8 cellular contexts compared by ENCODE assay signal in genomic region chr16:2475413-2476344, GRCh38. TPM values are rescaled to one million over a fixed set of nuclear protein-coding genes. Genes with fewer than 3 reads are reported as not detected.
DNase-seq lines count a peak whose midpoint lies in the region; ATAC-seq, FAIRE-seq and TF ChIP-seq lines count a peak whose summit lies in the region.

No MANE protein-coding gene starts in this region.

- H3K79me2 ChIP-seq in GM23338 (replicated peaks; ENCODE audit: insufficient read depth): peaks cover 14% of the 10 kb centered on the region

- H3K9me3 Mint-ChIP-seq in CD4-positive, CD25-positive, alpha-beta regulatory T cell: no peaks in the 10 kb centered on the region
- no peaks in the 10 kb centered on the region for H3K9me3 Mint-ChIP-seq in GM23338

- peak in 1 of 2 donors; percentile 7 for ATAC-seq in CD4-positive, CD25-positive, alpha-beta regulatory T cell (ENCODE audit: low read depth in 2 of 2)
- ATAC-seq in GM23338 (peak; percentile 37), GM18861 (IDR thresholded peaks at IDR 0.05; ENCODE audit: unreplicated experiment) (no peak)

- H2AFZ ChIP-seq in GM23338: no peak overlapping the region

- H3K4me2 ChIP-seq in GM23338: peak overlapping the region; percentile 86

- H4K20me1 ChIP-seq in GM23338 (replicated peaks; ENCODE audit: insufficient read depth): peaks cover 32% of the 10 kb centered on the region

- H3K36me3 Mint-ChIP-seq in CD4-positive, CD25-positive, alpha-beta regulatory T cell: peaks cover 3% of the 10 kb centered on the region
- no peaks in the 10 kb centered on the region; the same call in 2 of the 3 replicates for H3K36me3 Mint-ChIP-seq in GM23338 (ENCODE audit: low read depth)

- peak in 2 of 3 donors; percentile 26 to 42 for DNase-seq in CD4-positive, CD25-positive, alpha-beta regulatory T cell
- peak; percentile 61 for DNase-seq in GM23338 (ENCODE audit: low spot score)
- DNase-seq in RWPE1 (ENCODE audit: low spot score): no peak
- DNase-seq in cardiac fibroblast (ENCODE audit: low read depth in 2 of 2): no peak
- DNase-seq in urothelium cell line (ENCODE audit: low spot score): peak; percentile 47
- DNase-seq in NCI-H1105 treated with DMSO at 0.1 percent for 48 hours (lab: John Stamatoyannopoulos, UW): no peak

- TF ChIP-seq CTCF in GM23338 (conservative IDR thresholded peaks at IDR 0.05; ENCODE audit: low read depth in 2 of 2): no peak
- TF ChIP-seq CTCF in RWPE1 (conservative IDR thresholded peaks at IDR 0.05; ENCODE audit: low read depth): no peak
- TF ChIP-seq CTCF in cardiac fibroblast (IDR thresholded peaks at IDR 0.05; ENCODE audit: low read depth, low read length): no peak

- no peaks in the 10 kb centered on the region for H3K9me3 ChIP-seq in CD4-positive, CD25-positive, alpha-beta regulatory T cell (ENCODE audit: control insufficient read depth in 2 of 2, low read length in 2 of 2)
- no peaks in the 10 kb centered on the region for H3K9me3 ChIP-seq in mononuclear cell (ENCODE audit: low read depth, low read length)

- POLR2A ChIA-PET in RWPE1 (lab: Yijun Ruan, JAX; ENCODE audit: low non-redundant PET): no interaction called here

- CTCF ChIA-PET in RWPE1 (lab: Yijun Ruan, JAX): interaction anchor here (4.0 kb wide), 1 partner anchor 26 kb away, joined by 12 read pairs; no protein-coding TSS in a partner anchor

- H3K27me3 Mint-ChIP-seq in CD4-positive, CD25-positive, alpha-beta regulatory T cell: peaks cover 10% of the 10 kb centered on the region
- peaks cover 33% of the 10 kb centered on the region for H3K27me3 Mint-ChIP-seq in GM23338 (ENCODE audit: insufficient read depth, low read depth, poor library complexity)

- peak overlapping the region in 1 of 3 donors; percentile 15 for H3K27ac Mint-ChIP-seq in CD4-positive, CD25-positive, alpha-beta regulatory T cell
- H3K27ac Mint-ChIP-seq in GM23338: no peak overlapping the region

- no peak overlapping the region for H3K27ac ChIP-seq in CD4-positive, CD25-positive, alpha-beta regulatory T cell (ENCODE audit: insufficient read depth, low read length, poor library complexity, severe bottlenecking)
- H3K27ac ChIP-seq in GM23338 (ENCODE audit: low read depth) (no peak overlapping the region), RWPE1 (peak overlapping the region; percentile 85)

- no peak for FAIRE-seq in urothelium cell line (lab: Jason Lieb, UNC)

- no peaks in the 10 kb centered on the region for H3K36me3 ChIP-seq in CD4-positive, CD25-positive, alpha-beta regulatory T cell (ENCODE audit: control insufficient read depth, insufficient read depth, low read length)
- H3K36me3 ChIP-seq in GM23338 (ENCODE audit: insufficient read depth): no peaks in the 10 kb centered on the region

- no peak overlapping the region for H3K4me3 ChIP-seq in CD4-positive, CD25-positive, alpha-beta regulatory T cell (ENCODE audit: low read depth, low read length)
- H3K4me3 ChIP-seq in GM23338: peak overlapping the region; percentile 72
- H3K4me3 ChIP-seq in cardiac fibroblast (replicated peaks in 1 of 2; ENCODE audit: low read depth in 2 of 2, low read length in 2 of 2): peak overlapping the region; percentile 58 to 73
- H3K4me3 ChIP-seq in mononuclear cell (ENCODE audit: low read length): peak overlapping the region; percentile 50

- H3K4me3 Mint-ChIP-seq in CD4-positive, CD25-positive, alpha-beta regulatory T cell: peak overlapping the region; percentile 79 to 89 (median 81)
- peak overlapping the region; percentile 75 for H3K4me3 Mint-ChIP-seq in GM23338

- peaks cover 1% of the 10 kb centered on the region for H3K27me3 ChIP-seq in CD4-positive, CD25-positive, alpha-beta regulatory T cell (ENCODE audit: control insufficient read depth, insufficient read depth, low read length)
- H3K27me3 ChIP-seq in GM23338 (ENCODE audit: insufficient read depth) (peaks cover 51% of the 10 kb centered on the region), mononuclear cell (ENCODE audit: insufficient read depth, low read length) (peaks cover 21% of the 10 kb centered on the region)

- H3K4me1 ChIP-seq in CD4-positive, CD25-positive, alpha-beta regulatory T cell (ENCODE audit: control insufficient read depth, insufficient read depth, low read length, poor library complexity, severe bottlenecking): peaks cover 46% of the 10 kb centered on the region
- H3K4me1 ChIP-seq in GM23338 (ENCODE audit: insufficient read depth): peaks cover 10% of the 10 kb centered on the region
- H3K4me1 ChIP-seq in mononuclear cell (ENCODE audit: insufficient read depth, low read length): peaks cover 35% of the 10 kb centered on the region

- H3K4me1 Mint-ChIP-seq in CD4-positive, CD25-positive, alpha-beta regulatory T cell: peaks cover 0 to 25% (median 8%) of the 10 kb centered on the region in 4 donors
- peaks cover 10% of the 10 kb centered on the region; the same call in 2 of the 3 replicates for H3K4me1 Mint-ChIP-seq in GM23338

- no peaks in the 10 kb centered on the region for H3K9me2 ChIP-seq in GM23338 (ENCODE audit: insufficient read depth)

- H3F3A ChIP-seq in GM23338 (replicated peaks; ENCODE audit: low read depth): peaks cover 16% of the 10 kb centered on the region

RNA-seq across cellular contexts. Expression of gene TBC1D24, which starts 0.8 kb away (rescaled TPM):
- 5.8 TPM for total RNA-seq in CD4-positive, CD25-positive, alpha-beta regulatory T cell
- 1 to 10 TPM in 3 of 4 donors, under 1 TPM in 1; 0.84 to 1.6 (median 1.2) TPM for polyA plus RNA-seq in CD4-positive, CD25-positive, alpha-beta regulatory T cell
- 19.3 and 21.0 TPM in 2 replicates for total RNA-seq in GM23338 (2014; rRNA removed; shearing (Covaris generic))
- polyA plus RNA-seq in GM23338 (2016; fragmentation: Nextera tagmentation; extraction: Ambion mirVana): 5.4 and 6.1 TPM in 2 replicates
- 2.1 TPM for total RNA-seq in mononuclear cell

RNA-seq across cellular contexts. Expression of gene NTN3, which starts 4.6 kb away (rescaled TPM):
- not detected for total RNA-seq in CD4-positive, CD25-positive, alpha-beta regulatory T cell
- not detected for polyA plus RNA-seq in CD4-positive, CD25-positive, alpha-beta regulatory T cell
- 1.7 and 3.0 TPM in 2 replicates for total RNA-seq in GM23338 (2014; rRNA removed; shearing (Covaris generic))
- polyA plus RNA-seq in GM23338 (2016; fragmentation: Nextera tagmentation; extraction: Ambion mirVana): 0.10 TPM in 1 of 2 replicates, not detected in the other
- total RNA-seq in mononuclear cell: not detected

RNA-seq across cellular contexts. Expression of gene TEDC2, which starts 15.8 kb away (rescaled TPM):
- not detected for total RNA-seq in CD4-positive, CD25-positive, alpha-beta regulatory T cell
- 1 to 10 TPM in 1 of 4 donors, under 1 TPM in 2, not detected in 1; 0.41 to 1.4 (median 0.67) TPM for polyA plus RNA-seq in CD4-positive, CD25-positive, alpha-beta regulatory T cell
- total RNA-seq in GM23338 (2014; rRNA removed; shearing (Covaris generic)): 86.5 and 98.9 TPM in 2 replicates
- polyA plus RNA-seq in GM23338 (2016; fragmentation: Nextera tagmentation; extraction: Ambion mirVana): 50.2 and 50.6 TPM in 2 replicates
- total RNA-seq in mononuclear cell: not detected

RNA-seq across cellular contexts. Expression of gene ATP6V0C, which starts 38.1 kb away (rescaled TPM):
- total RNA-seq in CD4-positive, CD25-positive, alpha-beta regulatory T cell: 188 TPM
- polyA plus RNA-seq in CD4-positive, CD25-positive, alpha-beta regulatory T cell: 10 to 100 TPM; 62.1 to 83.4 (median 68.6) TPM
- 98.2 and 109 TPM in 2 replicates for total RNA-seq in GM23338 (2014; rRNA removed; shearing (Covaris generic))
- 154 and 162 TPM in 2 replicates for polyA plus RNA-seq in GM23338 (2016; fragmentation: Nextera tagmentation; extraction: Ambion mirVana)
- total RNA-seq in mononuclear cell: 61.2 TPM

RNA-seq across cellular contexts. Expression of gene AMDHD2, which starts 44.5 kb away (rescaled TPM):
- total RNA-seq in CD4-positive, CD25-positive, alpha-beta regulatory T cell: 239 TPM
- polyA plus RNA-seq in CD4-positive, CD25-positive, alpha-beta regulatory T cell: 10 to 100 TPM; 18.3 to 19.5 (median 18.7) TPM
- total RNA-seq in GM23338 (2014; rRNA removed; shearing (Covaris generic)): 62.1 and 68.1 TPM in 2 replicates
- 12.2 and 20.2 TPM in 2 replicates for polyA plus RNA-seq in GM23338 (2016; fragmentation: Nextera tagmentation; extraction: Ambion mirVana)
- total RNA-seq in mononuclear cell: 49.7 TPM

Comparison
In these comparisons a context has a peak if more than half of its experiments do, and no peak if none do; other contexts are left out.
1. DNase-seq: peak in CD4-positive, CD25-positive, alpha-beta regulatory T cell (2 of 3), GM23338 (single experiment) and urothelium cell line (single experiment); none in RWPE1 (single experiment), cardiac fibroblast (0 of 2) and NCI-H1105 treated with DMSO at 0.1 percent for 48 hours (single experiment).
2. RNA of gene TEDC2, which starts 15.8 kb away (total RNA-seq): 86.5 to 98.9 TPM in GM23338; not detected in CD4-positive, CD25-positive, alpha-beta regulatory T cell (single experiment) and not detected in mononuclear cell (single experiment); every median in the first group is over 10 times any median in the second.